ENCODE assay signal across 9 cellular contexts in the genomic region with DNA sequence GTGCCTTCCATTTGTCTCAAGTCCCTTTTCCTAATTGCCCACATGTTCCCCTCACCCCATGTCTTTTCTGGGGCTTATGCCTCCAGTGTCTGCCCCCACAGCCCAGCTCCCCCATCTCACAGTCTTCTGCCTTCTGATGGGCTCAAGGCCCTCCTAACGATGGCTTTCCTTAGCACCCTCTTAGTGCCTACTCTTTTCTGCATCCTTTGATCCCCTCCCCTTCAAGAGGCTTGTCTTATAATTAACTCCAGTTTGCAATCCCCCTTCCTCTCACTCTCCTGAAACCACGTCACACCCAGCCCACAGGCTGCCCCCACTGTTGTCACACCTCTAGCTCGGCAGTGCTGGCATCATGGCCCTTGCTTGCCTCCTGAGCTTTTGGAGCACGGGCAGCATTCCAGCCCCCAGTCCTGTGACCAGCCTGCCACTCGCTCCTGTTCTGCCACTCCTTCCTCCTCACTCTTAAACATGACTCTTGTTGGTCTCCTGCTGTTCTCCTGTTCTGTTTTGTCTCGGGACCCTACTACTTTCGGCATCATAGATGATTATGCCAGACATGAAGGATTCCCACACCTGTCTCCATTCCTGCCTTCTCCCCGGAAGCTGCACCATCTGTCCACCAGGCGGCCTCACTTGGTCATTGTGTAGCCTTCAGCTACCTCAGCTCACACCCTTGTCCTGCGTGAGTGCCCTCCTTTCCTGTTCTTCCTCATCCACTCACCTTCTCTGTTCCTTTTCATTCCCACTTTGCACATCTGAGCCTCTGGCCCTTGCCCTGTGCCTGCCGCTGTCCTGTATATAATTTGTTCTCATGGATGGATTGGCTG. TPM values are rescaled to one million over a fixed set of nuclear protein-coding genes. Genes with fewer than 3 reads are reported as not detected.
A peak's percentile ranks its signal among the peaks of the same experiment; 100 is the strongest.
DNase-seq lines count a peak whose midpoint lies in the region; ATAC-seq and TF ChIP-seq lines count a peak whose summit lies in the region.
"Had no signal": no experiment of that assay in that cellular context is flagged by ENCODE, and none has a peak within 500 bp of the region (broad histone marks: within the 10 kb centered on the region; RNA-seq: fewer than 3 reads in every experiment).

No MANE protein-coding gene starts in this region.

- TF ChIP-seq CTCF in WERI-Rb-1 (IDR thresholded peaks at IDR 0.05; ENCODE audit: low read depth, low read length) (peak; percentile 86), heart left ventricle (IDR thresholded peaks at IDR 0.05) (peak in 6 of 12 donors; percentile 13 to 32 (median 22)), prostate gland (IDR thresholded peaks at IDR 0.05) (no peak)

- no peak for ATAC-seq in activated T-cell treated with anti-CD3 and anti-CD28 coated beads, Interleukin-2, amount 50 U/mL, for 4 hours
- ATAC-seq in heart left ventricle: peak; percentile 49 to 79 (median 56)
- no peak for ATAC-seq in stimulated activated naive B cell treated with anti-CD40 and anti-IgM and Interleukin-4, amounts not matched to agents 10 μg/mL and 1 μg/mL and 100 μg/mL, for 72 hours (replicated peaks)
- no peak for ATAC-seq in GM18873 (IDR thresholded peaks at IDR 0.05; ENCODE audit: low FRiP score, unreplicated experiment)

- H3K27me3 ChIP-seq in WERI-Rb-1 (ENCODE audit: insufficient read depth, low read depth, severe bottlenecking) (no peaks in the 10 kb centered on the region), heart left ventricle (no peaks in the 10 kb centered on the region), prostate gland (replicated peaks; ENCODE audit: insufficient read depth) (no peaks in the 10 kb centered on the region)

- H3K36me3 Mint-ChIP-seq in activated T-cell treated with anti-CD3 and anti-CD28 coated beads, Interleukin-2, amount 50 U/mL, for 24 hours (ENCODE audit: low read depth): peaks cover 75% of the 10 kb centered on the region
- H3K36me3 Mint-ChIP-seq in activated T-cell treated with anti-CD3 and anti-CD28 coated beads, Interleukin-2, amount 50 U/mL, for 4 hours (ENCODE audit: insufficient read depth): peaks cover 30% of the 10 kb centered on the region
- H3K36me3 Mint-ChIP-seq in stimulated activated naive B cell treated with anti-CD40 and anti-IgM and Interleukin-4, amounts not matched to agents 10 μg/mL and 1 μg/mL and 100 μg/mL, for 72 hours: peaks cover 48 to 63% of the 10 kb centered on the region in 2 donors

- DNase-seq in activated T-cell treated with anti-CD3 and anti-CD28 coated beads, Interleukin-2, amount 50 U/mL, for 24 hours: no peak
- no peak for DNase-seq in activated T-cell treated with anti-CD3 and anti-CD28 coated beads, Interleukin-2, amount 50 U/mL, for 4 hours
- peak; percentile 46 for DNase-seq in WERI-Rb-1
- DNase-seq in heart left ventricle: peak; percentile 59 to 82 (median 70)
- no peak for DNase-seq in stimulated activated naive B cell treated with anti-CD40 and anti-IgM and Interleukin-4, amounts not matched to agents 10 μg/mL and 1 μg/mL and 100 μg/mL, for 72 hours
- DNase-seq in prostate gland (ENCODE audit: low spot score): no peak
- DNase-seq in glomerular visceral epithelial cell (ENCODE audit: extremely low spot score): no peak
- DNase-seq: NCI-H345 had no signal

- TF ChIP-seq POLR2A in heart left ventricle (IDR thresholded peaks at IDR 0.05): no peak
- TF ChIP-seq POLR2A in prostate gland (IDR thresholded peaks at IDR 0.05): no peak

- H3K4me3 ChIP-seq in WERI-Rb-1 (ENCODE audit: low read depth, low read length): no peak overlapping the region
- no peak overlapping the region for H3K4me3 ChIP-seq in heart left ventricle
- no peak overlapping the region for H3K4me3 ChIP-seq in prostate gland

- no peaks in the 10 kb centered on the region for H3K9me3 Mint-ChIP-seq in activated T-cell treated with anti-CD3 and anti-CD28 coated beads, Interleukin-2, amount 50 U/mL, for 24 hours
- no peaks in the 10 kb centered on the region for H3K9me3 Mint-ChIP-seq in activated T-cell treated with anti-CD3 and anti-CD28 coated beads, Interleukin-2, amount 50 U/mL, for 4 hours
- H3K9me3 Mint-ChIP-seq in stimulated activated naive B cell treated with anti-CD40 and anti-IgM and Interleukin-4, amounts not matched to agents 10 μg/mL and 1 μg/mL and 100 μg/mL, for 72 hours: peaks cover 0 to 3% of the 10 kb centered on the region in 2 donors

- no peaks in the 10 kb centered on the region for H3K27me3 Mint-ChIP-seq in activated T-cell treated with anti-CD3 and anti-CD28 coated beads, Interleukin-2, amount 50 U/mL, for 24 hours
- H3K27me3 Mint-ChIP-seq in activated T-cell treated with anti-CD3 and anti-CD28 coated beads, Interleukin-2, amount 50 U/mL, for 4 hours (ENCODE audit: low read depth): no peaks in the 10 kb centered on the region
- no peaks in the 10 kb centered on the region for H3K27me3 Mint-ChIP-seq in stimulated activated naive B cell treated with anti-CD40 and anti-IgM and Interleukin-4, amounts not matched to agents 10 μg/mL and 1 μg/mL and 100 μg/mL, for 72 hours

- no peak overlapping the region for H3K27ac ChIP-seq in WERI-Rb-1
- peak overlapping the region in 3 of 12 donors; percentile 3 to 48 (median 23) for H3K27ac ChIP-seq in heart left ventricle
- no peak overlapping the region for H3K27ac ChIP-seq in prostate gland

- no peak overlapping the region for H3K4me3 Mint-ChIP-seq in activated T-cell treated with anti-CD3 and anti-CD28 coated beads, Interleukin-2, amount 50 U/mL, for 24 hours
- H3K4me3 Mint-ChIP-seq in activated T-cell treated with anti-CD3 and anti-CD28 coated beads, Interleukin-2, amount 50 U/mL, for 4 hours: no peak overlapping the region
- H3K4me3 Mint-ChIP-seq in stimulated activated naive B cell treated with anti-CD40 and anti-IgM and Interleukin-4, amounts not matched to agents 10 μg/mL and 1 μg/mL and 100 μg/mL, for 72 hours: no peak overlapping the region

- peak overlapping the region; percentile 6 for H3K27ac Mint-ChIP-seq in activated T-cell treated with anti-CD3 and anti-CD28 coated beads, Interleukin-2, amount 50 U/mL, for 24 hours
- H3K27ac Mint-ChIP-seq in stimulated activated naive B cell treated with anti-CD40 and anti-IgM and Interleukin-4, amounts not matched to agents 10 μg/mL and 1 μg/mL and 100 μg/mL, for 72 hours: peak overlapping the region; percentile 42

- H3K36me3 ChIP-seq in WERI-Rb-1 (peaks cover 58% of the 10 kb centered on the region), heart left ventricle (peaks cover 0 to 52% (median 43%) of the 10 kb centered on the region in 9 donors), prostate gland (peaks cover 0 to 12% of the 10 kb centered on the region in 2 donors)

- H3K4me1 ChIP-seq in heart left ventricle (peaks cover 5 to 69% (median 49%) of the 10 kb centered on the region in 12 donors), prostate gland (replicated peaks) (peaks cover 15% of the 10 kb centered on the region)

- H3K4me1 Mint-ChIP-seq in activated T-cell treated with anti-CD3 and anti-CD28 coated beads, Interleukin-2, amount 50 U/mL, for 24 hours (ENCODE audit: low read depth): peaks cover 63% of the 10 kb centered on the region
- peaks cover 60% of the 10 kb centered on the region for H3K4me1 Mint-ChIP-seq in activated T-cell treated with anti-CD3 and anti-CD28 coated beads, Interleukin-2, amount 50 U/mL, for 4 hours (ENCODE audit: low read depth)
- peaks cover 41 to 65% of the 10 kb centered on the region in 2 donors for H3K4me1 Mint-ChIP-seq in stimulated activated naive B cell treated with anti-CD40 and anti-IgM and Interleukin-4, amounts not matched to agents 10 μg/mL and 1 μg/mL and 100 μg/mL, for 72 hours

- WGBS in heart left ventricle, 4 donors: 58 to 69% (median 61%) methylated on average over 11 of the region's 11 CpGs
- WGBS in prostate gland: 73% methylated on average over 11 of the region's 11 CpGs

- intact Hi-C loops in heart left ventricle (cut with DNase I) (loop anchor here in 1 of 10 donors (5.0 kb wide), 1 partner anchor 34 kb away; no protein-coding TSS in a partner anchor), prostate gland (cut with DNase I) (no loop called here)

- no peaks in the 10 kb centered on the region for H3K9me3 ChIP-seq in WERI-Rb-1 (ENCODE audit: severe bottlenecking)
- no peaks in the 10 kb centered on the region for H3K9me3 ChIP-seq in heart left ventricle
- H3K9me3 ChIP-seq in prostate gland: no peaks in the 10 kb centered on the region

RNA-seq across cellular contexts. Expression of gene UBE2L3, which starts 26.1 kb away (rescaled TPM):
- total RNA-seq in activated T-cell treated with anti-CD3 and anti-CD28 coated beads, Interleukin-2, amount 50 U/mL, for 4 hours: 10 to 100 TPM; 73.5 to 79.2 (median 78.0) TPM
- total RNA-seq in heart left ventricle: 10 to 100 TPM; 42.9 to 73.1 (median 50.3) TPM
- 10 to 100 TPM; 63.8 to 64.8 TPM for polyA plus RNA-seq in heart left ventricle
- 10 to 100 TPM; 61.7 to 78.1 TPM for total RNA-seq in prostate gland

RNA-seq across cellular contexts. Expression of gene YDJC, which starts 36.2 kb away (rescaled TPM):
- 10 to 100 TPM; 74.5 to 91.5 (median 91.4) TPM for total RNA-seq in activated T-cell treated with anti-CD3 and anti-CD28 coated beads, Interleukin-2, amount 50 U/mL, for 4 hours
- total RNA-seq in heart left ventricle (10 to 100 TPM in 2 of 9 donors, 1 to 10 TPM in 7; 3.0 to 19.8 (median 5.4) TPM), prostate gland (10 to 100 TPM; 44.9 to 74.1 TPM)
- 10 to 100 TPM in 1 of 2 donors, 1 to 10 TPM in 1; 8.1 to 17.5 TPM for polyA plus RNA-seq in heart left ventricle

RNA-seq across cellular contexts. Expression of gene CCDC116, which starts 38.9 kb away (rescaled TPM):
- 1 to 10 TPM in 1 of 3 donors, under 1 TPM in 2; 0.73 to 1.3 (median 0.86) TPM for total RNA-seq in activated T-cell treated with anti-CD3 and anti-CD28 coated beads, Interleukin-2, amount 50 U/mL, for 4 hours
- 1 to 10 TPM in 1 of 9 donors, under 1 TPM in 4, not detected in 4; 0.18 to 1.3 (median 0.26) TPM for total RNA-seq in heart left ventricle
- under 1 TPM; 0.19 to 0.27 TPM for polyA plus RNA-seq in heart left ventricle
- 1 to 10 TPM in 1 of 2 donors, under 1 TPM in 1; 0.27 to 3.1 TPM for total RNA-seq in prostate gland

RNA-seq across cellular contexts. Expression of gene RIMBP3C, which starts 42.4 kb away (rescaled TPM):
- under 1 TPM in 2 of 3 donors, not detected in 1; 0.20 to 0.57 TPM for total RNA-seq in activated T-cell treated with anti-CD3 and anti-CD28 coated beads, Interleukin-2, amount 50 U/mL, for 4 hours
- under 1 TPM in 4 of 9 donors, not detected in 5; 0.08 to 0.37 (median 0.19) TPM for total RNA-seq in heart left ventricle
- not detected for polyA plus RNA-seq in heart left ventricle
- 1 to 10 TPM in 1 of 2 donors, under 1 TPM in 1; 0.14 to 6.4 TPM for total RNA-seq in prostate gland

RNA-seq across cellular contexts. Expression of gene SDF2L1, which starts 48.5 kb away (rescaled TPM):
- total RNA-seq in activated T-cell treated with anti-CD3 and anti-CD28 coated beads, Interleukin-2, amount 50 U/mL, for 4 hours: 100 to 1,000 TPM; 151 to 173 (median 163) TPM
- 10 to 100 TPM; 14.1 to 54.1 (median 24.5) TPM for total RNA-seq in heart left ventricle
- 100 to 1,000 TPM in 1 of 2 donors, 10 to 100 TPM in 1; 22.7 to 226 TPM for polyA plus RNA-seq in heart left ventricle
- 10 to 100 TPM; 30.5 to 87.2 TPM for total RNA-seq in prostate gland

Comparison
In these comparisons a context has a peak if more than half of its experiments do, and no peak if none do; other contexts are left out.
1. DNase-seq: peak in WERI-Rb-1 (single experiment) and heart left ventricle (5 of 5); none in activated T-cell treated with anti-CD3 and anti-CD28 coated beads, Interleukin-2, amount 50 U/mL, for 24 hours (single experiment), activated T-cell treated with anti-CD3 and anti-CD28 coated beads, Interleukin-2, amount 50 U/mL, for 4 hours (single experiment), stimulated activated naive B cell treated with anti-CD40 and anti-IgM and Interleukin-4, amounts not matched to agents 10 μg/mL and 1 μg/mL and 100 μg/mL, for 72 hours (single experiment), prostate gland (single experiment) and glomerular visceral epithelial cell (single experiment).
2. ATAC-seq: peak in heart left ventricle (4 of 4); none in activated T-cell treated with anti-CD3 and anti-CD28 coated beads, Interleukin-2, amount 50 U/mL, for 4 hours (0 of 2), stimulated activated naive B cell treated with anti-CD40 and anti-IgM and Interleukin-4, amounts not matched to agents 10 μg/mL and 1 μg/mL and 100 μg/mL, for 72 hours (0 of 2) and GM18873 (single experiment).